9 cellular contexts compared by ENCODE assay signal in the genomic region with DNA sequence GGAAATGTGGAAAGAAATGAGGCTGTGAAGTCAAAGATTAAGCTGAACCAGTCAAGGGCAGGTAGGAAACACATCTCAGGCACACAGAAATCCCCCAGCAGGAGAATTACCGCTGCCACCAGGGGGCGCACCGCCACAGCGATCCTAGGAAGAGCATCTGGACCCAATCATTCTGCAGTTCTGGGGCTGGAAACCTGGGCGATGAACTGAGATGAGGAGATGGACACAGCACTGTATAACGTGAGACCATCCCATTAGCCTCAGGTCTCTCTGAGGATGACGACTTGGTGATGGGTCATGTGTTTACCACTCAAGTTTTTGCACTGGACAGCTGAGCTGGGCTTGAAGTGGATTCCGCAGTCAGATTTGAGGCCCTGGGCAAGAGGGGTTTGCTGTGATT. TPM values are rescaled to one million over a fixed set of nuclear protein-coding genes. Genes with fewer than 3 reads are reported as not detected.
DNase-seq lines count a peak whose midpoint lies in the region; ATAC-seq and TF ChIP-seq lines count a peak whose summit lies in the region.
"Had no signal": no experiment of that assay in that cellular context is flagged by ENCODE, and none has a peak within 500 bp of the region (broad histone marks: within the 10 kb centered on the region; RNA-seq: fewer than 3 reads in every experiment).

No MANE protein-coding gene starts in this region.

- H3K9me3 ChIP-seq in HCT116 (ENCODE audit: control insufficient read depth in 1 of 2, insufficient read depth in 1 of 2, low read depth in 1 of 2, low read length in 2 of 2) (no peaks in the 10 kb centered on the region; a peak in 1 of 4 replicates), neural progenitor cell (ENCODE audit: low read depth) (no peaks in the 10 kb centered on the region)

- H3K36me3 ChIP-seq in HCT116 (ENCODE audit: control insufficient read depth in 1 of 2, insufficient read depth in 2 of 2, low read length in 2 of 2) (no peaks in the 10 kb centered on the region), neural progenitor cell (no peaks in the 10 kb centered on the region)

- H3K9me2 ChIP-seq in HCT116 (ENCODE audit: insufficient read depth): no peaks in the 10 kb centered on the region

- H4K20me1 ChIP-seq in HCT116 (ENCODE audit: insufficient read depth) (no peaks in the 10 kb centered on the region), neural progenitor cell (ENCODE audit: low read depth) (no peaks in the 10 kb centered on the region)

- RAD21 ChIA-PET in HCT116 (lab: Charles Lee; ENCODE audit: low non-redundant PET in 1 of 2, low total read pairs in 2 of 2, uncharacterized antibody in 2 of 2, unreplicated experiment in 2 of 2): no interaction called here

- intact Hi-C loops in Calu3 (cut with micrococcal nuclease; ENCODE audit: unreplicated experiment) (loop anchor here (2.0 kb wide), 1 partner anchor 457 kb away; no protein-coding TSS in a partner anchor), HCT116 (cut with micrococcal nuclease) (loop anchor here (1.0 kb wide), 1 partner anchor 377 kb away; no protein-coding TSS in a partner anchor)

- H3K4me3 Mint-ChIP-seq in Calu3 (ENCODE audit: low read depth, unreplicated experiment) (no peak overlapping the region), neural progenitor cell (no peak overlapping the region)

- H3K36me3 Mint-ChIP-seq in Calu3 (ENCODE audit: insufficient read depth, unreplicated experiment) (no peaks in the 10 kb centered on the region), neural progenitor cell (no peaks in the 10 kb centered on the region)

- CTCF ChIA-PET in Calu3 (lab: Charles Lee) (no interaction called here), HCT116 (lab: Charles Lee) (interaction anchor here (1.4 to 2.7 kb wide), 2 partner anchors 378 to 456 kb away, joined by 3 to 15 read pairs; no protein-coding TSS in a partner anchor)

- no peaks in the 10 kb centered on the region for H3K79me2 ChIP-seq in HCT116 (ENCODE audit: insufficient read depth, low read length)
- no peaks in the 10 kb centered on the region for H3K79me2 ChIP-seq in neural progenitor cell (ENCODE audit: low read depth)

- peak; percentile 76 for ATAC-seq in HCT116

- peaks cover 11% of the 10 kb centered on the region for H3K27me3 Mint-ChIP-seq in Calu3 (ENCODE audit: unreplicated experiment)
- H3K27me3 Mint-ChIP-seq in neural progenitor cell (ENCODE audit: insufficient read depth, low read depth): peaks cover 3% of the 10 kb centered on the region

- no peaks in the 10 kb centered on the region for H3K27me3 ChIP-seq in HCT116 (ENCODE audit: insufficient read depth, low read length)
- peaks cover 16% of the 10 kb centered on the region for H3K27me3 ChIP-seq in neural progenitor cell

- H3K4me1 ChIP-seq in HCT116 (ENCODE audit: control insufficient read depth in 1 of 2, insufficient read depth in 2 of 2, low read length in 2 of 2) (no peaks in the 10 kb centered on the region), neural progenitor cell (no peaks in the 10 kb centered on the region)

- H3K4me3 ChIP-seq in HCT116 (replicated peaks in 1 of 2; ENCODE audit: low read depth in 1 of 2, low read length in 2 of 2) (no peak overlapping the region), fibroblast of mammary gland (ENCODE audit: control insufficient read depth, low read depth, low read length) (no peak overlapping the region), neural progenitor cell (no peak overlapping the region)

- H2AFZ ChIP-seq in HCT116 (ENCODE audit: low read depth, low read length, poor library complexity, severe bottlenecking) (no peak overlapping the region), neural progenitor cell (replicated peaks) (no peak overlapping the region)

- H3K4me1 Mint-ChIP-seq in Calu3 (ENCODE audit: low read depth, unreplicated experiment) (no peaks in the 10 kb centered on the region), neural progenitor cell (no peaks in the 10 kb centered on the region)

- TF ChIP-seq CTCF in Calu3 (IDR thresholded peaks at IDR 0.05; ENCODE audit: unreplicated experiment) (peak; percentile 28), HCT116 (IDR thresholded peaks at IDR 0.05 in 2 of 3, conservative IDR thresholded peaks at IDR 0.05 in 1 of 3; ENCODE audit: borderline replicate concordance in 1 of 3, insufficient read depth in 1 of 3, low read depth in 2 of 3, low read length in 2 of 3) (peak; percentile 19 to 95 (median 80); a peak in 5 of 6 replicates), fibroblast of mammary gland (conservative IDR thresholded peaks at IDR 0.05; ENCODE audit: control insufficient read depth, insufficient read depth, low read depth, low read length) (peak; percentile 85), neural progenitor cell (IDR thresholded peaks at IDR 0.05) (peak; percentile 96)

- no TSS peak for BruUV-seq in Calu3 (replicated peaks; lab: Mats Ljungman, UMichigan)
- BruUV-seq in HCT116 (replicated peaks; lab: Mats Ljungman, UMichigan): no TSS peak

- H3K27ac ChIP-seq in HCT116 (ENCODE audit: low read depth, low read length) (no peak overlapping the region), neural progenitor cell (no peak overlapping the region)

- H3K9me3 Mint-ChIP-seq in Calu3 (ENCODE audit: low read depth, unreplicated experiment): no peaks in the 10 kb centered on the region
- H3K9me3 Mint-ChIP-seq in neural progenitor cell: no peaks in the 10 kb centered on the region

- DNase-seq in Calu3: peak; percentile 62
- DNase-seq in HCT116 (ENCODE audit: low read depth, low spot score): peak; percentile 22
- DNase-seq in NCI-H526 treated with DMSO at 0.1 percent for 48 hours (lab: John Stamatoyannopoulos, UW): peak; percentile 41
- DNase-seq in activated CD8-positive, alpha-beta memory T cell treated with anti-CD3 and anti-CD28 coated beads for 24 hours: peak; percentile 88
- peak; percentile 44 for DNase-seq in fibroblast of mammary gland (ENCODE audit: low read depth)
- peak; percentile 78 for DNase-seq in neural progenitor cell (ENCODE audit: low spot score)
- DNase-seq in superior temporal gyrus (ENCODE audit: extremely low spot score): peak; percentile 75
- DNase-seq in DMS79 (lab: John Stamatoyannopoulos, UW): no peak

- H3K4me2 ChIP-seq in HCT116 (ENCODE audit: low read length) (no peak overlapping the region), neural progenitor cell (no peak overlapping the region)

- H3K9ac ChIP-seq in HCT116 (ENCODE audit: low read length) (no peak overlapping the region), neural progenitor cell (no peak overlapping the region)

- TF ChIP-seq POLR2A in HCT116 (IDR thresholded peaks at IDR 0.05; ENCODE audit: borderline replicate concordance, extremely low read depth, insufficient read depth, insufficient read length): no peak

- TF ChIP-seq RAD21 in HCT116 (IDR thresholded peaks at IDR 0.05; ENCODE audit: low read depth): peak; percentile 56

- POLR2A ChIA-PET in HCT116 (lab: Charles Lee): interaction anchor here (0.6 kb wide), 1 partner anchor 399 kb away, joined by 3 read pairs; no protein-coding TSS in a partner anchor

- H3F3A ChIP-seq in neural progenitor cell (ENCODE audit: low read depth): no peaks in the 10 kb centered on the region

- H3K27ac Mint-ChIP-seq in Calu3 (ENCODE audit: unreplicated experiment): no peak overlapping the region
- H3K27ac Mint-ChIP-seq in neural progenitor cell: no peak overlapping the region

TF ChIP-seq in HCT116, 20 proteins besides CTCF, POLR2A, EP300 and RAD21:
- TF ChIP-seq FOSL1 (IDR thresholded peaks at IDR 0.05; ENCODE audit: low read depth) (no peak), POLR2AphosphoS5 (IDR thresholded peaks at IDR 0.05; ENCODE audit: low read depth, low read length) (no peak), EZH2phosphoT487 (IDR thresholded peaks at IDR 0.05; ENCODE audit: borderline replicate concordance) (no peak), TCF7L2 (IDR thresholded peaks at IDR 0.05; ENCODE audit: borderline replicate concordance, extremely low read depth, insufficient read depth, insufficient read length) (no peak), SRF (IDR thresholded peaks at IDR 0.05; ENCODE audit: low read depth) (no peak), EGR1 (IDR thresholded peaks at IDR 0.05; ENCODE audit: low read depth) (no peak), CEBPB (IDR thresholded peaks at IDR 0.05; ENCODE audit: low read depth) (no peak), EZH2 (IDR thresholded peaks at IDR 0.05) (no peak), CBX3 (IDR thresholded peaks at IDR 0.05; ENCODE audit: low read depth) (no peak), ELF1 (IDR thresholded peaks at IDR 0.05; ENCODE audit: borderline replicate concordance, low read depth) (no peak), ZFX (IDR thresholded peaks at IDR 0.05) (no peak), YY1 (IDR thresholded peaks at IDR 0.05; ENCODE audit: extremely low read depth, insufficient replicate concordance, low read depth, low read length) (no peak), SIN3A (IDR thresholded peaks at IDR 0.05; ENCODE audit: low read depth) (no peak)
- TF ChIP-seq, protein P1, sequence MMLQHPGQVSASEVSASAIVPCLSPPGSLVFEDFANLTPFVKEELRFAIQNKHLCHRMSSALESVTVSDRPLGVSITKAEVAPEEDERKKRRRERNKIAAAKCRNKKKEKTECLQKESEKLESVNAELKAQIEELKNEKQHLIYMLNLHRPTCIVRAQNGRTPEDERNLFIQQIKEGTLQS (IDR thresholded peaks at IDR 0.05): no peak

RNA-seq across cellular contexts. Expression of a gene that starts 6.4 kb away (rescaled TPM):
- total RNA-seq in Calu3 (2022) (not detected in 2 replicates), HCT116 (2021; ENCODE audit: unreplicated experiment) (not detected), neural progenitor cell (ENCODE audit: low replicate concordance) (0.21 and 0.31 TPM in 2 replicates)
- not detected in 2 replicates for polyA plus RNA-seq in HCT116 (2012)
- total RNA-seq: T-helper 1 cell treated with Interleukin-12 subunit alpha and Interleukin-12 subunit beta and Interleukin-4 antibody, amounts not matched to agents 30 ng/mL and 1 ng/mL, for 36 hours had no signal

Comparison
In these comparisons a context has a peak if more than half of its experiments do, and no peak if none do; other contexts are left out.
1. CTCF ChIP-seq: peak in every context shown above with its lines; median percentile 96 in neural progenitor cell; 85 in fibroblast of mammary gland; 80 in HCT116; 28 in Calu3.